In the genomic region with DNA sequence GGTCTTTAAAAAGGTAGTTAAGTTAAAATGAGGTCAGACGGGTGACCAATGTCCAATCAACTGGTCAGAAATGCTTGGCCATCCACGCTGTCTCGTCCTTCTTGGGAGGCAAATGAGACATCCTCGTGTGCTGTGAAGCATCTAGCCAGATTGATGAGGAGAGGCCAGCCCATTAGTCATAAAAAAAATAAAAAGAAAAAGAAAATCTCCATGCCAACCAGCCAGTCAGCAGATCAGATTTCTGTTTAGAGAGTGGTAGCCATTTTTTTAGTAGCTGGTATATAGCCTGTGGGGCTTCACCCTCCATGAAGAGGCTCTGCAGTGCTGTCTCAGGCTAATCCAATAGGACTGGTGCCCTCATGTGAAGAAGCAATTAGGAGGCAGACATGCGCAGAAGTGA, we compare ENCODE assay signal across 19 cellular contexts.
A peak's percentile ranks its signal among the peaks of the same experiment; 100 is the strongest.
DNase-seq lines count a peak whose midpoint lies in the region; ATAC-seq and TF ChIP-seq lines count a peak whose summit lies in the region.
"Had no signal": no experiment of that assay in that cellular context is flagged by ENCODE, and none has a peak within 500 bp of the region (broad histone marks: within the 10 kb centered on the region; RNA-seq: fewer than 3 reads in every experiment).

No MANE protein-coding gene starts in this region.

- CTCF ChIA-PET in AG04449 (lab: Yijun Ruan, JAX): interaction anchor here (1.2 to 2.4 kb wide), 2 partner anchors 10 to 118 kb away, joined by 3 to 6 read pairs; no protein-coding TSS in a partner anchor

- no peaks in the 10 kb centered on the region for H3K27me3 ChIP-seq in kidney epithelial cell (ENCODE audit: control insufficient read depth, insufficient read depth, low read length)
- H3K27me3 ChIP-seq: gastrocnemius medialis, pancreas, stomach, upper lobe of left lung had no signal

- H3K4me3 ChIP-seq in AG04449 (ENCODE audit: low read depth, low read length) (no peak overlapping the region), kidney epithelial cell (ENCODE audit: low read depth, low read length) (no peak overlapping the region)
- H3K4me3 ChIP-seq: coronary artery, gastrocnemius medialis, left ventricle myocardium inferior, pancreas, stomach, upper lobe of left lung had no signal

- no peak for ATAC-seq in HG03571 (IDR thresholded peaks at IDR 0.05; ENCODE audit: unreplicated experiment)
- ATAC-seq: CD8-positive, alpha-beta T cell; gastrocnemius medialis; pancreas had no signal

- POLR2A ChIA-PET in AG04449 (lab: Yijun Ruan, JAX): no interaction called here

- TF ChIP-seq CTCF in AG04449 (IDR thresholded peaks at IDR 0.05; ENCODE audit: insufficient read depth, low read length, missing control alignments): no peak
- no peak for TF ChIP-seq CTCF in kidney epithelial cell (IDR thresholded peaks at IDR 0.05; ENCODE audit: insufficient read depth, low read length, poor library complexity, severe bottlenecking)

- H3K36me3 ChIP-seq in kidney epithelial cell (ENCODE audit: control insufficient read depth, insufficient read depth, low read length): no peaks in the 10 kb centered on the region
- H3K36me3 ChIP-seq: gastrocnemius medialis, left ventricle myocardium inferior, pancreas, upper lobe of left lung had no signal

- peak; percentile 33 for DNase-seq in AG04449 (ENCODE audit: low read depth, low spot score)
- DNase-seq in HT1080 (ENCODE audit: low read depth): peak; percentile 26
- peak; percentile 63 for DNase-seq in amniotic stem cell (lab: John Stamatoyannopoulos, UW)
- DNase-seq in kidney epithelial cell (ENCODE audit: low read depth): peak; percentile 72
- DNase-seq in activated CD4-positive, alpha-beta T cell treated with anti-CD3 and anti-CD28 coated beads, Interleukin-2, amount 50 U/mL, for 48 hours: no peak
- DNase-seq in NCI-H128 (lab: John Stamatoyannopoulos, UW; ENCODE audit: unreplicated experiment): no peak
- DNase-seq in NCI-H2029 treated with DMSO at 0.1 percent for 48 hours (lab: John Stamatoyannopoulos, UW): no peak
- DNase-seq: activated naive CD4-positive, alpha-beta T cell treated with Interleukin-2 at 50 U/mL for 16 hours; CD8-positive, alpha-beta T cell; gastrocnemius medialis; Kasumi-1; NCI-H1436 treated with DMSO at 0.1 percent for 48 hours; NCI-H446 treated with DMSO at 0.1 percent for 48 hours; pancreas; stomach; upper lobe of left lung had no signal

Comparison
In these comparisons a context has a peak if more than half of its experiments do, and no peak if none do; other contexts are left out.
1. DNase-seq: peak in AG04449 (single experiment), HT1080 (single experiment), amniotic stem cell (single experiment) and kidney epithelial cell (single experiment); none in activated CD4-positive, alpha-beta T cell treated with anti-CD3 and anti-CD28 coated beads, Interleukin-2, amount 50 U/mL, for 48 hours (0 of 2), NCI-H128 (single experiment) and NCI-H2029 treated with DMSO at 0.1 percent for 48 hours (single experiment).